Comparison of ENCODE assay signal across 14 cellular contexts in the genomic region with DNA sequence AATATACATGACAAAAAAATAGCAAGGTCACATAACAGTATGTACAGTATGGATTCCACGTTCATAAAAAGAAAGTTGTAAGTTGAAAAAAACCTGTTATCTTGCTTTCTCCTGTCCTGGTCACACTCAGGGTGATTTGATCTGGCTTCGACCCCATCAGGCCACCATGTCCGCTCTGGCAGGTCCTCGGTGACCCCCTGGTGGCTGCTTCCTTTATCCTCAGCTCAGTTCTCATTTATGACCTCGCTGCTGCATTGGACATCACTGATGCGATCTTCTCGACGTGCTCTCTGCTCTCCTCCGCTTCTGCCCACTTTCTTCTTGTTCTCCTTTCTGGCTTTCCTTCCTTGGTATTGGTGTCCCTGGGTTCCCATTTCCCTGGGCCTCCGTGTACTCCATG. TPM values are rescaled to one million over a fixed set of nuclear protein-coding genes. Genes with fewer than 3 reads are reported as not detected.
DNase-seq lines count a peak whose midpoint lies in the region; ATAC-seq and TF ChIP-seq lines count a peak whose summit lies in the region.
"Had no signal": no experiment of that assay in that cellular context is flagged by ENCODE, and none has a peak within 500 bp of the region (broad histone marks: within the 10 kb centered on the region; RNA-seq: fewer than 3 reads in every experiment).

No MANE protein-coding gene starts in this region.

- H3K9me3 Mint-ChIP-seq in activated T-cell treated with anti-CD3 and anti-CD28 coated beads, Interleukin-2, amount 50 U/mL, for 24 hours: no peaks in the 10 kb centered on the region
- no peaks in the 10 kb centered on the region for H3K9me3 Mint-ChIP-seq in activated T-cell treated with anti-CD3 and anti-CD28 coated beads, Interleukin-2, amount 50 U/mL, for 4 hours
- H3K9me3 Mint-ChIP-seq in central memory CD8-positive, alpha-beta T cell: no peaks in the 10 kb centered on the region
- no peaks in the 10 kb centered on the region for H3K9me3 Mint-ChIP-seq in stimulated activated effector memory CD8-positive, alpha-beta T cell treated with anti-CD3 and anti-CD28 coated beads, Interleukin-12 subunit alpha, Interleukin-12 subunit beta, amount 100 ng/mL, for 72 hours

- TF ChIP-seq CTCF in mucosa of descending colon (IDR thresholded peaks at IDR 0.05): no peak

- H3K9me3 ChIP-seq in Karpas-422 (ENCODE audit: low read length) (no peaks in the 10 kb centered on the region), mucosa of descending colon (no peaks in the 10 kb centered on the region)
- H3K9me3 ChIP-seq: ascending aorta, tibial artery had no signal

- H3K4me1 ChIP-seq in Karpas-422 (ENCODE audit: low read length): peaks cover 32% of the 10 kb centered on the region
- H3K4me1 ChIP-seq in mucosa of descending colon (ENCODE audit: low read depth): peaks cover 18% of the 10 kb centered on the region

- peak overlapping the region; percentile 97 for H3K27ac Mint-ChIP-seq in activated T-cell treated with anti-CD3 and anti-CD28 coated beads, Interleukin-2, amount 50 U/mL, for 24 hours
- peak overlapping the region; percentile 87 for H3K27ac Mint-ChIP-seq in central memory CD8-positive, alpha-beta T cell (ENCODE audit: low read depth)
- peak overlapping the region; percentile 95 for H3K27ac Mint-ChIP-seq in stimulated activated effector memory CD8-positive, alpha-beta T cell treated with anti-CD3 and anti-CD28 coated beads, Interleukin-12 subunit alpha, Interleukin-12 subunit beta, amount 100 ng/mL, for 72 hours

- intact Hi-C loops in mucosa of descending colon (cut with DNase I, micrococcal nuclease): no loop called here

- no peak overlapping the region for H3K9ac ChIP-seq in Karpas-422 (ENCODE audit: low read length)

- ATAC-seq in activated T-cell treated with anti-CD3 and anti-CD28 coated beads, Interleukin-2, amount 50 U/mL, for 4 hours: no peak
- ATAC-seq in central memory CD8-positive, alpha-beta T cell (replicated peaks; ENCODE audit: extremely low read depth, poor library complexity, severe bottlenecking): no peak
- ATAC-seq in stimulated activated effector memory CD8-positive, alpha-beta T cell treated with anti-CD3 and anti-CD28 coated beads, Interleukin-12 subunit alpha, Interleukin-12 subunit beta, amount 100 ng/mL, for 72 hours: no peak
- ATAC-seq in mucosa of descending colon: no peak

- peaks cover 92% of the 10 kb centered on the region for H3K4me1 Mint-ChIP-seq in activated T-cell treated with anti-CD3 and anti-CD28 coated beads, Interleukin-2, amount 50 U/mL, for 24 hours (ENCODE audit: low read depth)
- H3K4me1 Mint-ChIP-seq in activated T-cell treated with anti-CD3 and anti-CD28 coated beads, Interleukin-2, amount 50 U/mL, for 4 hours (ENCODE audit: low read depth): peaks cover 81% of the 10 kb centered on the region
- peaks cover 81% of the 10 kb centered on the region for H3K4me1 Mint-ChIP-seq in central memory CD8-positive, alpha-beta T cell
- H3K4me1 Mint-ChIP-seq in stimulated activated effector memory CD8-positive, alpha-beta T cell treated with anti-CD3 and anti-CD28 coated beads, Interleukin-12 subunit alpha, Interleukin-12 subunit beta, amount 100 ng/mL, for 72 hours: peaks cover 85% of the 10 kb centered on the region

- no peaks in the 10 kb centered on the region for H3K27me3 ChIP-seq in Karpas-422 (ENCODE audit: low read length)
- H3K27me3 ChIP-seq: ascending aorta, tibial artery had no signal

- no peaks in the 10 kb centered on the region for H3K79me2 ChIP-seq in Karpas-422 (ENCODE audit: low read length)

- no peaks in the 10 kb centered on the region for H3K27me3 Mint-ChIP-seq in activated T-cell treated with anti-CD3 and anti-CD28 coated beads, Interleukin-2, amount 50 U/mL, for 24 hours
- H3K27me3 Mint-ChIP-seq in activated T-cell treated with anti-CD3 and anti-CD28 coated beads, Interleukin-2, amount 50 U/mL, for 4 hours (ENCODE audit: low read depth): no peaks in the 10 kb centered on the region
- no peaks in the 10 kb centered on the region for H3K27me3 Mint-ChIP-seq in central memory CD8-positive, alpha-beta T cell

- H2AFZ ChIP-seq in Karpas-422 (ENCODE audit: low read length): no peak overlapping the region

- H3K4me3 ChIP-seq in Karpas-422 (ENCODE audit: low read length) (no peak overlapping the region), mucosa of descending colon (no peak overlapping the region)
- H3K4me3 ChIP-seq: ascending aorta, tibial artery had no signal

- no peaks in the 10 kb centered on the region for H3K9me2 ChIP-seq in Karpas-422 (replicated peaks; ENCODE audit: insufficient read depth, low read length)

- no peak overlapping the region for H3K4me2 ChIP-seq in Karpas-422 (ENCODE audit: low read depth, low read length, poor library complexity, severe bottlenecking)

- peaks cover 45% of the 10 kb centered on the region for H3K36me3 Mint-ChIP-seq in activated T-cell treated with anti-CD3 and anti-CD28 coated beads, Interleukin-2, amount 50 U/mL, for 24 hours (ENCODE audit: low read depth)
- H3K36me3 Mint-ChIP-seq in activated T-cell treated with anti-CD3 and anti-CD28 coated beads, Interleukin-2, amount 50 U/mL, for 4 hours (ENCODE audit: insufficient read depth): peaks cover 9% of the 10 kb centered on the region
- H3K36me3 Mint-ChIP-seq in central memory CD8-positive, alpha-beta T cell (ENCODE audit: insufficient read depth): peaks cover 23% of the 10 kb centered on the region
- H3K36me3 Mint-ChIP-seq in stimulated activated effector memory CD8-positive, alpha-beta T cell treated with anti-CD3 and anti-CD28 coated beads, Interleukin-12 subunit alpha, Interleukin-12 subunit beta, amount 100 ng/mL, for 72 hours: peaks cover 21% of the 10 kb centered on the region

- no peaks in the 10 kb centered on the region for H3K36me3 ChIP-seq in Karpas-422 (ENCODE audit: insufficient read depth, low read length)
- no peaks in the 10 kb centered on the region for H3K36me3 ChIP-seq in mucosa of descending colon (ENCODE audit: low read depth)
- H3K36me3 ChIP-seq: ascending aorta, tibial artery had no signal

- no peak for DNase-seq in activated T-cell treated with anti-CD3 and anti-CD28 coated beads, Interleukin-2, amount 50 U/mL, for 24 hours
- DNase-seq in activated T-cell treated with anti-CD3 and anti-CD28 coated beads, Interleukin-2, amount 50 U/mL, for 4 hours: no peak
- DNase-seq in Karpas-422 (peak; percentile 48), medulla oblongata (ENCODE audit: extremely low spot score) (no peak), DMS 273 (lab: John Stamatoyannopoulos, UW; ENCODE audit: unreplicated experiment) (no peak), mucosa of descending colon (no peak)
- DNase-seq in central memory CD8-positive, alpha-beta T cell (ENCODE audit: low spot score in 2 of 2): no peak
- DNase-seq in stimulated activated effector memory CD8-positive, alpha-beta T cell treated with anti-CD3 and anti-CD28 coated beads, Interleukin-12 subunit alpha, Interleukin-12 subunit beta, amount 100 ng/mL, for 72 hours (ENCODE audit: low spot score in 2 of 2): no peak
- DNase-seq: IMR-90; NCI-H2171; occipital lobe; stimulated activated CD4-positive, alpha-beta T cell treated with anti-CD3 and anti-CD28 coated beads, Interleukin-4, amount 100 ng/mL, for 24 hours; tibial artery had no signal

- H3K27ac ChIP-seq in Karpas-422 (ENCODE audit: low read length): no peak overlapping the region
- H3K27ac ChIP-seq: ascending aorta had no signal

- peak overlapping the region; percentile 76 for H3K4me3 Mint-ChIP-seq in activated T-cell treated with anti-CD3 and anti-CD28 coated beads, Interleukin-2, amount 50 U/mL, for 24 hours
- no peak overlapping the region for H3K4me3 Mint-ChIP-seq in activated T-cell treated with anti-CD3 and anti-CD28 coated beads, Interleukin-2, amount 50 U/mL, for 4 hours
- H3K4me3 Mint-ChIP-seq in central memory CD8-positive, alpha-beta T cell: no peak overlapping the region
- peak overlapping the region; percentile 67 for H3K4me3 Mint-ChIP-seq in stimulated activated effector memory CD8-positive, alpha-beta T cell treated with anti-CD3 and anti-CD28 coated beads, Interleukin-12 subunit alpha, Interleukin-12 subunit beta, amount 100 ng/mL, for 72 hours

- peaks cover 25% of the 10 kb centered on the region for H4K20me1 ChIP-seq in Karpas-422 (ENCODE audit: insufficient read depth, low read depth, low read length)

RNA-seq across cellular contexts. Expression of a gene that starts 29.7 kb away (rescaled TPM):
- 10 to 100 TPM; 38.8 to 44.9 (median 39.3) TPM for total RNA-seq in activated T-cell treated with anti-CD3 and anti-CD28 coated beads, Interleukin-2, amount 50 U/mL, for 4 hours
- 10.2 and 11.5 TPM in 2 replicates for total RNA-seq in Karpas-422 (2014; rRNA removed; shearing (Covaris generic); ENCODE audit: low replicate concordance)
- total RNA-seq in mucosa of descending colon: 100 to 1,000 TPM in 2 of 3 donors, 10 to 100 TPM in 1; 81.8 to 159 (median 102) TPM

Comparison
In these comparisons a context has a peak if more than half of its experiments do, and no peak if none do; other contexts are left out.
1. H3K4me3 Mint-ChIP-seq: peak in activated T-cell treated with anti-CD3 and anti-CD28 coated beads, Interleukin-2, amount 50 U/mL, for 24 hours (single experiment) and stimulated activated effector memory CD8-positive, alpha-beta T cell treated with anti-CD3 and anti-CD28 coated beads, Interleukin-12 subunit alpha, Interleukin-12 subunit beta, amount 100 ng/mL, for 72 hours (single experiment); none in activated T-cell treated with anti-CD3 and anti-CD28 coated beads, Interleukin-2, amount 50 U/mL, for 4 hours (single experiment) and central memory CD8-positive, alpha-beta T cell (single experiment).
2. Peak in every context shown above with its lines, with median percentiles within 50 percentile points of each other: H3K27ac Mint-ChIP-seq.